Comparison of ENCODE assay signal across 25 cellular contexts in the genomic region with DNA sequence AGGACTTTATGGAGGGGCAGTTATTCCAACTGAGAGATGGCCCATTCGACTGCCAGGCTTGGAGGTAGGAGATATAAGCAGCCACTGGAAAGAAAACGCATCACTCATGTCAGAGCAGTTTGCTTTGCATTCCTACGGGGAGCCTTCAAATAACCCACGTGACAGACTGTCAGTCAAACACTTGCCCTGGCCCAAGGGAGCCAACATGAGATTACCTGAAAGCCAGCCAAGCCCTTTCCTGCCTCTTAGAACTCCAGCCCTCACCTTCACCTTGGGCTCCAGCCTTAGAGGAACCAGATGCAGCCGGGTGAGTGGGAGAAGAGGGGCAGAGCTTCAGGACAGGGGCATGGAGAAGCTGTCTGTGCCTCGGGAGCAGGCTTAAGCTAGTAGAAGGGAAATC.
"Had no signal": no experiment of that assay in that cellular context is flagged by ENCODE, and none has a peak within 500 bp of the region (broad histone marks: within the 10 kb centered on the region; RNA-seq: fewer than 3 reads in every experiment).

No MANE protein-coding gene starts in this region.

- H3K4me1 ChIP-seq: SJCRH30 had no signal

- H3K27ac ChIP-seq: KMS-11, RWPE1, SJCRH30 had no signal

- ATAC-seq: HepG2, K562, Panc1, PC-3, SK-N-SH treated with all-trans-retinoic acid at 6 μM for 48 hours had no signal

- H3K9ac ChIP-seq: KMS-11 had no signal

- H3K4me2 ChIP-seq: KMS-11 had no signal

- H3K36me3 ChIP-seq: SJCRH30 had no signal

- H3K4me3 ChIP-seq: K562, SJCRH30 had no signal

- DNase-seq: IMR-90; Kasumi-1; MM.1S; NCI-H1092 treated with DMSO at 0.1 percent for 48 hours; NCI-H1436; NCI-H187; NCI-H2029; NCI-H2081 treated with DMSO at 0.1 percent for 48 hours; NCI-H2171; NCI-H226; NCI-H446; NCI-H510A; NCI-H524 treated with DMSO at 0.1 percent for 48 hours; NCI-H69; NCI-H774; NK-92 treated with Interleukin-12 subunit alpha and Interleukin-12 subunit beta, amount 100 ng/mL, for 24 hours; PC-3; SHP77 treated with DMSO at 0.1 percent for 48 hours; SJCRH30 had no signal
